ENCODE assay signal across 1 cellular context in genomic region chr4:26819478-26819877, GRCh38.
TF ChIP-seq lines count a peak whose summit lies in the region.

No MANE protein-coding gene starts in this region.

TF ChIP-seq in H1, 55 proteins besides CTCF, POLR2A, EP300 and RAD21 (continued from another document):
- no peak for TF ChIP-seq E2F6 (IDR thresholded peaks at IDR 0.05)
- TF ChIP-seq TEAD4 (IDR thresholded peaks at IDR 0.05; ENCODE audit: low read depth, low read length), result no peak
- no peak for TF ChIP-seq KDM4A (IDR thresholded peaks at IDR 0.05; ENCODE audit: low read depth, low read length, severe bottlenecking)
- TF ChIP-seq SAP30 (IDR thresholded peaks at IDR 0.05; ENCODE audit: insufficient read depth, insufficient replicate concordance, low read length), result no peak
- no peak for TF ChIP-seq EZH2 (IDR thresholded peaks at IDR 0.05; ENCODE audit: low read depth, low read length, severe bottlenecking)
- TF ChIP-seq SP4 (IDR thresholded peaks at IDR 0.05; ENCODE audit: low read length), result no peak
- no peak for TF ChIP-seq KDM5A (IDR thresholded peaks at IDR 0.05; ENCODE audit: low read length)
- TF ChIP-seq CHD1 (IDR thresholded peaks at IDR 0.05; ENCODE audit: low read depth, low read length), result no peak
TF ChIP-seq in H1: peak in this region for 0.
